ENCODE assay signal across 8 cellular contexts in the genomic region with DNA sequence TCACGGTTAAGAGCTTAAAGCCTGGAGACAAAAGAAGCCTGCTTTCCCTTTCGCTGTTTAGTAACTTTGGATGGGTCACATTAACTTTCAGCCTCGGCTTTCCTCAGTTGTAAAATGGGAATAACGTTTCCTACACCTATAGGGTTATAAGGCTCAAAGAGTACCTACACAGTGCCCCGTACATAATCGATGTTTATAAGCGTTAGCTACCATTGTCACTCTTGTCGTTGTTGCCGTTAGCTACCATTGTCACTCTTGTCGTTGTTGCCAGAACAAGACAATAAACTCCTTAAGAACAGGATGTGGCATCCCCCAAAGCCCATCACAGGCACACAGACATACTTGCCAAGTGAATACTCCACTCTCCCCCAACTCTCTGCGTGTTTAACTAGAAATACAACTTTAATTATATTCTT. TPM values are rescaled to one million over a fixed set of nuclear protein-coding genes. Genes with fewer than 3 reads are reported as not detected.
A peak's percentile ranks its signal among the peaks of the same experiment; 100 is the strongest.
DNase-seq lines count a peak whose midpoint lies in the region; ATAC-seq and TF ChIP-seq lines count a peak whose summit lies in the region.

No MANE protein-coding gene starts in this region.

- no peaks in the 10 kb centered on the region for H3K27me3 Mint-ChIP-seq in activated naive CD8-positive, alpha-beta T cell treated with anti-CD3 and anti-CD28 coated beads, Interleukin-2, amount 10 ng/mL, durations not matched to agents 7 days and 5 days

- TF ChIP-seq EP300 in tibial nerve (IDR thresholded peaks at IDR 0.05) = no peak

- H3K27ac ChIP-seq in lower lobe of right lung (peak overlapping the region; percentile 92), tibial nerve (peak overlapping the region; percentile 66 to 93 (median 92))

- WGBS in tibial nerve, 2 donors = 38 to 43% methylated on average over 11 of the region's 11 CpGs

- H3K36me3 ChIP-seq in lower lobe of right lung = no peaks in the 10 kb centered on the region
- peaks cover 0 to 6% (median 0%) of the 10 kb centered on the region in 3 donors for H3K36me3 ChIP-seq in tibial nerve
- no peaks in the 10 kb centered on the region for H3K36me3 ChIP-seq in MG63

- POLR2A ChIA-PET in activated naive CD8-positive, alpha-beta T cell treated with anti-CD3 and anti-CD28 coated beads, Interleukin-2, amount 10 ng/mL, durations not matched to agents 7 days and 5 days (lab: Charles Lee) = interaction anchor here (0.6 to 4.7 kb wide), 19 partner anchors 9 to 1273 kb away, joined by 3 to 46 read pairs (median 4); partner anchors contain the start of genes GLS, NAB1, NEMP2 and ORMDL1

- TF ChIP-seq CTCF in lower lobe of right lung (IDR thresholded peaks at IDR 0.05) = no peak
- TF ChIP-seq CTCF in tibial nerve (IDR thresholded peaks at IDR 0.05) = no peak

- DNase-seq in COR-L47 (lab: John Stamatoyannopoulos, UW) = peak; percentile 48
- DNase-seq in HT-29 (ENCODE audit: low spot score) = peak; percentile 64
- no peak for DNase-seq in activated naive CD8-positive, alpha-beta T cell treated with anti-CD3 and anti-CD28 coated beads, Interleukin-2, amount 10 ng/mL, durations not matched to agents 7 days and 5 days
- DNase-seq in lower lobe of right lung = no peak
- no peak for DNase-seq in tibial nerve (ENCODE audit: low spot score in 2 of 2)
- DNase-seq in MG63 = no peak
- DNase-seq in activated gamma-delta T cell (lab: John Stamatoyannopoulos, UW) = no peak

- peaks cover 29% of the 10 kb centered on the region for H3K4me1 Mint-ChIP-seq in activated naive CD8-positive, alpha-beta T cell treated with anti-CD3 and anti-CD28 coated beads, Interleukin-2, amount 10 ng/mL, durations not matched to agents 7 days and 5 days

- ATAC-seq in activated naive CD8-positive, alpha-beta T cell treated with anti-CD3 and anti-CD28 coated beads, Interleukin-2, amount 10 ng/mL, durations not matched to agents 7 days and 5 days (ENCODE audit: low read depth) = peak; percentile 50
- ATAC-seq in lower lobe of right lung = peak in 1 of 2 donors; percentile 1
- ATAC-seq in GM21515 (IDR thresholded peaks at IDR 0.05; ENCODE audit: unreplicated experiment) = no peak

- H3K9me3 Mint-ChIP-seq in activated naive CD8-positive, alpha-beta T cell treated with anti-CD3 and anti-CD28 coated beads, Interleukin-2, amount 10 ng/mL, durations not matched to agents 7 days and 5 days = no peaks in the 10 kb centered on the region

- H3K4me3 Mint-ChIP-seq in activated naive CD8-positive, alpha-beta T cell treated with anti-CD3 and anti-CD28 coated beads, Interleukin-2, amount 10 ng/mL, durations not matched to agents 7 days and 5 days = no peak overlapping the region

- H3K4me1 ChIP-seq in lower lobe of right lung (peaks cover 23% of the 10 kb centered on the region), tibial nerve (peaks cover 0 to 30% (median 12%) of the 10 kb centered on the region in 4 donors)

- H3K27ac Mint-ChIP-seq in activated naive CD8-positive, alpha-beta T cell treated with anti-CD3 and anti-CD28 coated beads, Interleukin-2, amount 10 ng/mL, durations not matched to agents 7 days and 5 days = no peak overlapping the region

- no peaks in the 10 kb centered on the region for H3K36me3 Mint-ChIP-seq in activated naive CD8-positive, alpha-beta T cell treated with anti-CD3 and anti-CD28 coated beads, Interleukin-2, amount 10 ng/mL, durations not matched to agents 7 days and 5 days

- H3K4me3 ChIP-seq in lower lobe of right lung = peak overlapping the region; percentile 73
- peak overlapping the region; percentile 49 to 88 (median 73) for H3K4me3 ChIP-seq in tibial nerve
- H3K4me3 ChIP-seq in MG63 = no peak overlapping the region

- H3K27me3 ChIP-seq in lower lobe of right lung (ENCODE audit: low read depth) (no peaks in the 10 kb centered on the region), tibial nerve (no peaks in the 10 kb centered on the region), MG63 (peaks cover 2% of the 10 kb centered on the region)

- intact Hi-C loops in lower lobe of right lung (cut with DNase I) = no loop called here

- H3K9me3 ChIP-seq in lower lobe of right lung (no peaks in the 10 kb centered on the region), tibial nerve (no peaks in the 10 kb centered on the region), MG63 (no peaks in the 10 kb centered on the region)

- TF ChIP-seq POLR2A in tibial nerve (IDR thresholded peaks at IDR 0.05) = no peak

RNA-seq across cellular contexts. Expression of gene MFSD6, which starts 0.9 kb away (rescaled TPM):
- total RNA-seq in HT-29 (2014; rRNA removed; shearing (Covaris generic)) = 38.3 and 45.1 TPM in 2 replicates
- 10 to 100 TPM; 51.3 to 56.7 TPM for total RNA-seq in activated naive CD8-positive, alpha-beta T cell treated with anti-CD3 and anti-CD28 coated beads, Interleukin-2, amount 10 ng/mL, durations not matched to agents 7 days and 5 days
- 50.5 TPM for total RNA-seq in lower lobe of right lung
- total RNA-seq in tibial nerve = 10 to 100 TPM; 87.1 to 96.6 (median 92.4) TPM
- 0.52 and 0.53 TPM in 2 replicates for total RNA-seq in MG63 (2014; rRNA removed; shearing (Covaris generic); ENCODE audit: low replicate concordance)

Comparison
In these comparisons a context has a peak if more than half of its experiments do, and no peak if none do; other contexts are left out.
1. DNase-seq: peak in COR-L47 (single experiment) and HT-29 (single experiment); none in activated naive CD8-positive, alpha-beta T cell treated with anti-CD3 and anti-CD28 coated beads, Interleukin-2, amount 10 ng/mL, durations not matched to agents 7 days and 5 days (single experiment), lower lobe of right lung (single experiment), tibial nerve (0 of 2), MG63 (single experiment) and activated gamma-delta T cell (single experiment).
2. RNA of gene MFSD6, which starts 0.9 kb away (total RNA-seq): 87.1 to 96.6 TPM in tibial nerve, 51.3 to 56.7 TPM in activated naive CD8-positive, alpha-beta T cell treated with anti-CD3 and anti-CD28 coated beads, Interleukin-2, amount 10 ng/mL, durations not matched to agents 7 days and 5 days, 50.5 TPM in lower lobe of right lung (single experiment) and 38.3 to 45.1 TPM in HT-29; 0.52 to 0.53 TPM in MG63; every median in the first group is over 10 times any median in the second.